ENCODE assay signal across 3 cellular contexts in the genomic region with DNA sequence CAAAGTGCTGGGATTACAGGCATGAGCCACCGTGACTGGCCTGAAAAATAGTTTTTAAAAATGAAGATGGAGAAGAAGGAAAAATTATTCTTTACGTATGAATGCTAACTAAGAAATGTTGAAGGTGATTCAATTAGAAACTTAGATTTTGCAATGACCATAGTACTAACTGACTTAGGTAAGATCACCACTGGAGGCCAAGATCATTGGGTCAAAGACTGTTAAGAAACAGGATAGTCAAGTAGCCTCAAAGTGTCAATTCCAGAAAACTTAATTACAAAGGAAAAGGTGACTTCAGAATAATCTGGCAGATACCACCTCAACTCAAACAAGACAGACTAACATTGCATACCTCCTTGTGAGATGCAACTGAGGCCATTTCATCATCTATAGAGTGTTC.
"Had no signal": no experiment of that assay in that cellular context is flagged by ENCODE, and none has a peak within 500 bp of the region (broad histone marks: within the 10 kb centered on the region; RNA-seq: fewer than 3 reads in every experiment).

No MANE protein-coding gene starts in this region.

- ATAC-seq: GM12878 had no signal

- DNase-seq: GDM1, GF-D8 had no signal
